ENCODE assay signal across 21 cellular contexts in genomic region chr15:68342351-68342750, GRCh38.
DNase-seq lines count a peak whose midpoint lies in the region; ATAC-seq, FAIRE-seq and TF ChIP-seq lines count a peak whose summit lies in the region.
"Had no signal": no experiment of that assay in that cellular context is flagged by ENCODE, and none has a peak within 500 bp of the region (broad histone marks: within the 10 kb centered on the region; RNA-seq: fewer than 3 reads in every experiment).

No MANE protein-coding gene starts in this region.

- H3K27me3 ChIP-seq in dorsolateral prefrontal cortex = no peaks in the 10 kb centered on the region
- H3K27me3 ChIP-seq in stomach = no peaks in the 10 kb centered on the region
- H3K27me3 ChIP-seq: cardiac muscle cell, neural progenitor cell had no signal

- H3K4me1 Mint-ChIP-seq in mesothelial cell of epicardium = peaks cover 23% of the 10 kb centered on the region
- H3K4me1 Mint-ChIP-seq: activated naive CD8-positive, alpha-beta T cell treated with anti-CD3 and anti-CD28 coated beads, Interleukin-2, amount 10 ng/mL, durations not matched to agents 7 days and 5 days; CD4-positive, alpha-beta memory T cell had no signal

- no peaks in the 10 kb centered on the region for H3K9me3 ChIP-seq in stomach

- H3K27me3 Mint-ChIP-seq in mesothelial cell of epicardium (ENCODE audit: low read depth) = peaks cover 3% of the 10 kb centered on the region
- H3K27me3 Mint-ChIP-seq: activated CD4-positive, alpha-beta memory T cell treated with anti-CD3 and anti-CD28 coated beads for 36 hours had no signal

- intact Hi-C loops in dorsolateral prefrontal cortex (cut with DNase I) = no loop called here
- intact Hi-C loops in stomach (cut with DNase I; ENCODE audit: low total_unique reads) = no loop called here

- DNase-seq in HTR-8/SVneo (ENCODE audit: insufficient read length, low spot score) = no peak
- no peak for DNase-seq in dorsolateral prefrontal cortex
- peak; percentile 60 for DNase-seq in myocyte (ENCODE audit: low read depth)
- no peak for DNase-seq in stomach
- no peak for DNase-seq in NCI-H146 (lab: John Stamatoyannopoulos, UW)
- no peak for DNase-seq in mesothelial cell of epicardium (ENCODE audit: low spot score in 2 of 2, unreplicated experiment in 2 of 2)
- DNase-seq in frontal cortex (ENCODE audit: low spot score in 2 of 2) = no peak
- DNase-seq: activated CD4-positive, alpha-beta memory T cell treated with anti-CD3 and anti-CD28 coated beads for 36 hours; activated naive CD8-positive, alpha-beta T cell treated with anti-CD3 and anti-CD28 coated beads, Interleukin-2, amount 10 ng/mL, durations not matched to agents 7 days and 5 days; activated T-cell treated with anti-CD3 and anti-CD28 coated beads, Interleukin-2, amount 50 U/mL, for 72 hours; CD4-positive, alpha-beta memory T cell; NCI-H2081 treated with DMSO at 0.1 percent for 48 hours; NCI-H526 treated with DMSO at 0.1 percent for 48 hours; PC-9; stimulated activated CD4-positive, alpha-beta T cell treated with anti-CD3 and anti-CD28 coated beads, Interleukin-4, amount 100 ng/mL, for 1 hour had no signal

- no peaks in the 10 kb centered on the region for H3K36me3 Mint-ChIP-seq in mesothelial cell of epicardium
- H3K36me3 Mint-ChIP-seq: activated CD4-positive, alpha-beta memory T cell treated with anti-CD3 and anti-CD28 coated beads for 36 hours; activated naive CD8-positive, alpha-beta T cell treated with anti-CD3 and anti-CD28 coated beads, Interleukin-2, amount 10 ng/mL, durations not matched to agents 7 days and 5 days; CD4-positive, alpha-beta memory T cell; IgD-negative memory B cell; neural progenitor cell had no signal

- peak overlapping the region in 44 of 59 donors; percentile 5 to 87 (median 60) for H3K27ac ChIP-seq in dorsolateral prefrontal cortex
- peak overlapping the region in 3 of 5 donors; percentile 20 to 46 (median 27) for H3K27ac ChIP-seq in stomach
- H3K27ac ChIP-seq: cardiac muscle cell, foreskin keratinocyte, neural progenitor cell, PC-9 had no signal

- peaks cover 0 to 21% (median 16%) of the 10 kb centered on the region in 4 donors for H3K4me1 ChIP-seq in stomach
- H3K4me1 ChIP-seq: neural progenitor cell had no signal

- ATAC-seq in HG03460 (IDR thresholded peaks at IDR 0.05; ENCODE audit: unreplicated experiment) = no peak
- ATAC-seq: activated T-cell treated with anti-CD3 and anti-CD28 coated beads, Interleukin-2, amount 50 U/mL, for 72 hours had no signal

- peak; percentile 84 for FAIRE-seq in HTR-8/SVneo (lab: Jason Lieb, UNC)
- no peak for FAIRE-seq in frontal cortex (lab: Jason Lieb, UNC)

- no peak overlapping the region for H3K27ac Mint-ChIP-seq in mesothelial cell of epicardium
- H3K27ac Mint-ChIP-seq: activated CD4-positive, alpha-beta memory T cell treated with anti-CD3 and anti-CD28 coated beads for 36 hours; activated naive CD8-positive, alpha-beta T cell treated with anti-CD3 and anti-CD28 coated beads, Interleukin-2, amount 10 ng/mL, durations not matched to agents 7 days and 5 days; activated T-cell treated with anti-CD3 and anti-CD28 coated beads, Interleukin-2, amount 50 U/mL, for 72 hours; CD4-positive, alpha-beta memory T cell; IgD-negative memory B cell had no signal

- H3K36me3 ChIP-seq in stomach = no peaks in the 10 kb centered on the region
- H3K36me3 ChIP-seq: cardiac muscle cell, neural progenitor cell had no signal

- TF ChIP-seq CTCF in dorsolateral prefrontal cortex (IDR thresholded peaks at IDR 0.05 in 54 of 56, conservative IDR thresholded peaks at IDR 0.05 in 2 of 56; ENCODE audit: low read depth in 1 of 56, partially characterized antibody in 56 of 56) (no peak), stomach (IDR thresholded peaks at IDR 0.05) (no peak), mesothelial cell of epicardium (IDR thresholded peaks at IDR 0.05; ENCODE audit: unreplicated experiment) (no peak)

- H3K4me3 ChIP-seq in dorsolateral prefrontal cortex (no peak overlapping the region), stomach (no peak overlapping the region)
- H3K4me3 ChIP-seq: cardiac muscle cell, lung, neural progenitor cell, PC-9 had no signal

- WGBS in stomach, 5 donors = 50 to 73% (median 63%) methylated on average over 4 to 8 of the region's 8 CpGs

- TF ChIP-seq EP300 in stomach (IDR thresholded peaks at IDR 0.05) = no peak

- no peaks in the 10 kb centered on the region for H3K9me3 Mint-ChIP-seq in mesothelial cell of epicardium
- H3K9me3 Mint-ChIP-seq: activated CD4-positive, alpha-beta memory T cell treated with anti-CD3 and anti-CD28 coated beads for 36 hours; activated naive CD8-positive, alpha-beta T cell treated with anti-CD3 and anti-CD28 coated beads, Interleukin-2, amount 10 ng/mL, durations not matched to agents 7 days and 5 days; activated T-cell treated with anti-CD3 and anti-CD28 coated beads, Interleukin-2, amount 50 U/mL, for 72 hours; IgD-negative memory B cell; neural progenitor cell had no signal

- H3K4me3 Mint-ChIP-seq in mesothelial cell of epicardium = no peak overlapping the region
- H3K4me3 Mint-ChIP-seq: activated CD4-positive, alpha-beta memory T cell treated with anti-CD3 and anti-CD28 coated beads for 36 hours; activated naive CD8-positive, alpha-beta T cell treated with anti-CD3 and anti-CD28 coated beads, Interleukin-2, amount 10 ng/mL, durations not matched to agents 7 days and 5 days; activated T-cell treated with anti-CD3 and anti-CD28 coated beads, Interleukin-2, amount 50 U/mL, for 72 hours; CD4-positive, alpha-beta memory T cell; IgD-negative memory B cell; neural progenitor cell had no signal

- TF ChIP-seq POLR2A in stomach (IDR thresholded peaks at IDR 0.05) = no peak
